9 cellular contexts compared by ENCODE assay signal in genomic region chr4:170420255-170420693, GRCh38.
DNase-seq lines count a peak whose midpoint lies in the region; ATAC-seq and TF ChIP-seq lines count a peak whose summit lies in the region.
"Had no signal": no experiment of that assay in that cellular context is flagged by ENCODE, and none has a peak within 500 bp of the region (broad histone marks: within the 10 kb centered on the region; RNA-seq: fewer than 3 reads in every experiment).

No MANE protein-coding gene starts in this region.

- H3K27ac ChIP-seq in upper lobe of left lung (no peak overlapping the region), esophagus muscularis mucosa (replicated peaks in 1 of 4) (no peak overlapping the region)

- H3K4me1 ChIP-seq in upper lobe of left lung (no peaks in the 10 kb centered on the region), esophagus muscularis mucosa (no peaks in the 10 kb centered on the region)

- H3K4me3 ChIP-seq in epithelial cell of esophagus (ENCODE audit: low read length) = no peak overlapping the region
- no peak overlapping the region for H3K4me3 ChIP-seq in upper lobe of left lung
- no peak overlapping the region for H3K4me3 ChIP-seq in esophagus muscularis mucosa

- H3K27me3 ChIP-seq in upper lobe of left lung (no peaks in the 10 kb centered on the region), esophagus muscularis mucosa (no peaks in the 10 kb centered on the region)

- TF ChIP-seq EP300 in upper lobe of left lung (IDR thresholded peaks at IDR 0.05) = no peak
- TF ChIP-seq EP300 in esophagus muscularis mucosa (IDR thresholded peaks at IDR 0.05) = no peak

- ATAC-seq in GM18508 (IDR thresholded peaks at IDR 0.05; ENCODE audit: insufficient read depth, unreplicated experiment) = peak; percentile 97
- ATAC-seq in GM21723 (IDR thresholded peaks at IDR 0.05; ENCODE audit: unreplicated experiment) = peak; percentile 78
- ATAC-seq in HG03521 (IDR thresholded peaks at IDR 0.05; ENCODE audit: unreplicated experiment) = peak; percentile 50
- no peak for ATAC-seq in upper lobe of left lung (ENCODE audit: low FRiP score in 2 of 2)

- WGBS in upper lobe of left lung, 2 donors = 67% methylated on average over 7 of the region's 7 CpGs
- 72% methylated on average over 7 of the region's 7 CpGs for WGBS in esophagus muscularis mucosa

- intact Hi-C loops in esophagus muscularis mucosa (cut with DNase I) = no loop called here

- H3K9me3 ChIP-seq in upper lobe of left lung = no peaks in the 10 kb centered on the region
- peaks cover 0 to 7% (median 0%) of the 10 kb centered on the region in 4 donors for H3K9me3 ChIP-seq in esophagus muscularis mucosa

- TF ChIP-seq POLR2A in upper lobe of left lung (IDR thresholded peaks at IDR 0.05) (no peak), esophagus muscularis mucosa (IDR thresholded peaks at IDR 0.05; ENCODE audit: low read depth) (no peak)

- TF ChIP-seq CTCF in epithelial cell of esophagus (IDR thresholded peaks at IDR 0.05; ENCODE audit: insufficient read depth, low read depth, low read length, missing control alignments) (no peak), upper lobe of left lung (IDR thresholded peaks at IDR 0.05) (no peak), esophagus muscularis mucosa (IDR thresholded peaks at IDR 0.05) (no peak)

- H3K36me3 ChIP-seq in upper lobe of left lung (no peaks in the 10 kb centered on the region), esophagus muscularis mucosa (no peaks in the 10 kb centered on the region)

- DNase-seq in epithelial cell of esophagus (ENCODE audit: low read depth) (peak; percentile 4), upper lobe of left lung (no peak), GOT3 (lab: John Stamatoyannopoulos, UW) (no peak), esophagus muscularis mucosa (ENCODE audit: extremely low spot score) (no peak)
- no peak for DNase-seq in activated CD4-positive, CD25-positive, alpha-beta regulatory T cell (lab: John Stamatoyannopoulos, UW)
- DNase-seq: foreskin melanocyte had no signal

Comparison
In these comparisons a context has a peak if more than half of its experiments do, and no peak if none do; other contexts are left out.
1. ATAC-seq: peak in GM18508 (single experiment), GM21723 (single experiment) and HG03521 (single experiment); none in upper lobe of left lung (0 of 2).